In the genomic region with DNA sequence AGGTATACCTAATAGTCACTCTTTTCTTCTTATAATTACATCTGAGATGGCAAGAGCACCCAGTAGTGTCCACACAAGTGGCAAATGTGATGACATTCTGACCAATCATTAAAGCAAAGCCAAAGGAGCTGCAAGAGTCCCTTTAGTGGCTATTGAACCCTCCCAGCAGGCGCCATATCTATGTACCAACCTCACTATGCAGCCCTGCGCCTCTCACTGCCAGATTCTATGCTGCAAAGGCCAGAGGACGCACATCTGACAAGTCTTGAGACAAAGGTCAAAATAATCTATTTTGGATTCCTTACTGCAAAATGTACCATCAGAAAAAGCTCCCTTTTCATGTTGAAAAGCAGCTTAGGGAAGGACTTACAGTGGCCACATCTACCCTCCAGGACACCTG, we compare ENCODE assay signal across 23 cellular contexts. TPM values are rescaled to one million over a fixed set of nuclear protein-coding genes. Genes with fewer than 3 reads are reported as not detected.
DNase-seq lines count a peak whose midpoint lies in the region; ATAC-seq and TF ChIP-seq lines count a peak whose summit lies in the region.
"Had no signal": no experiment of that assay in that cellular context is flagged by ENCODE, and none has a peak within 500 bp of the region (broad histone marks: within the 10 kb centered on the region; RNA-seq: fewer than 3 reads in every experiment).

No MANE protein-coding gene starts in this region.

- no peaks in the 10 kb centered on the region for H3K27me3 ChIP-seq in heart right ventricle
- no peaks in the 10 kb centered on the region for H3K27me3 ChIP-seq in muscle layer of colon (ENCODE audit: control insufficient read depth in 1 of 2, insufficient read depth in 2 of 2, low read length in 2 of 2)
- no peaks in the 10 kb centered on the region for H3K27me3 ChIP-seq in CD8-positive, alpha-beta memory T cell (ENCODE audit: insufficient read depth, low read length, poor library complexity, severe bottlenecking)
- H3K27me3 ChIP-seq: SJCRH30 had no signal

- H3K27ac Mint-ChIP-seq in WTC11 (0 out of 2 replicates have a peak overlapping the region, but pooled peaks have one; percentile 19), type B pancreatic cell (peak overlapping the region; percentile 28)
- H3K27ac Mint-ChIP-seq in activated CD8-positive, alpha-beta T cell treated with anti-CD3 and anti-CD28 coated beads for 36 hours = no peak overlapping the region
- H3K27ac Mint-ChIP-seq in CD8-positive, alpha-beta memory T cell = no peak overlapping the region
- H3K27ac Mint-ChIP-seq: CD4-positive, CD25-positive, alpha-beta regulatory T cell had no signal

- H3K4me1 ChIP-seq in heart right ventricle = peaks cover 0 to 35% (median 4%) of the 10 kb centered on the region in 9 donors
- H3K4me1 ChIP-seq in muscle layer of colon (ENCODE audit: insufficient read depth, low read length) = peaks cover 16% of the 10 kb centered on the region
- H3K4me1 ChIP-seq in CD8-positive, alpha-beta memory T cell (ENCODE audit: insufficient read depth, low read length) = no peaks in the 10 kb centered on the region
- H3K4me1 ChIP-seq: SJCRH30 had no signal

- no peaks in the 10 kb centered on the region for H3K27me3 Mint-ChIP-seq in WTC11 (ENCODE audit: low read depth)
- no peaks in the 10 kb centered on the region for H3K27me3 Mint-ChIP-seq in type B pancreatic cell
- peaks cover 7% of the 10 kb centered on the region for H3K27me3 Mint-ChIP-seq in activated CD8-positive, alpha-beta T cell treated with anti-CD3 and anti-CD28 coated beads for 36 hours
- peaks cover 6 to 24% of the 10 kb centered on the region in 2 donors for H3K27me3 Mint-ChIP-seq in CD8-positive, alpha-beta memory T cell

- ATAC-seq in WTC11 = no peak
- peak in 4 of 8 donors; percentile 26 to 51 (median 42) for ATAC-seq in heart right ventricle
- no peak for ATAC-seq in activated CD8-positive, alpha-beta T cell treated with anti-CD3 and anti-CD28 coated beads for 36 hours
- ATAC-seq in HG02981 (IDR thresholded peaks at IDR 0.05; ENCODE audit: unreplicated experiment) = no peak
- ATAC-seq: GM12878 had no signal

- intact Hi-C loops in heart right ventricle (cut with DNase I) = no loop called here
- intact Hi-C loops in activated CD8-positive, alpha-beta T cell treated with anti-CD3 and anti-CD28 coated beads for 36 hours (cut with micrococcal nuclease) = no loop called here

- TF ChIP-seq CTCF in WTC11 (IDR thresholded peaks at IDR 0.05) (no peak), heart right ventricle (IDR thresholded peaks at IDR 0.05) (no peak), type B pancreatic cell (conservative IDR thresholded peaks at IDR 0.05) (no peak)
- no peak for TF ChIP-seq CTCF in activated CD8-positive, alpha-beta T cell treated with anti-CD3 and anti-CD28 coated beads for 36 hours (IDR thresholded peaks at IDR 0.05)

- POLR2A ChIA-PET in WTC11 (lab: Charles Lee) = no interaction called here
- POLR2A ChIA-PET in activated CD8-positive, alpha-beta T cell treated with anti-CD3 and anti-CD28 coated beads for 36 hours (lab: Charles Lee) = no interaction called here
- POLR2A ChIA-PET in CD8-positive, alpha-beta memory T cell (lab: Charles Lee) = no interaction called here

- peaks cover 3% of the 10 kb centered on the region for H3K9me3 Mint-ChIP-seq in WTC11
- no peaks in the 10 kb centered on the region for H3K9me3 Mint-ChIP-seq in type B pancreatic cell
- no peaks in the 10 kb centered on the region for H3K9me3 Mint-ChIP-seq in activated CD8-positive, alpha-beta T cell treated with anti-CD3 and anti-CD28 coated beads for 36 hours
- H3K9me3 Mint-ChIP-seq in CD8-positive, alpha-beta memory T cell = peaks cover 0 to 1% (median 0%) of the 10 kb centered on the region in 5 donors
- H3K9me3 Mint-ChIP-seq: CD4-positive, CD25-positive, alpha-beta regulatory T cell had no signal

- H3K4me3 Mint-ChIP-seq in WTC11 = no peak overlapping the region
- H3K4me3 Mint-ChIP-seq in type B pancreatic cell = no peak overlapping the region
- H3K4me3 Mint-ChIP-seq in activated CD8-positive, alpha-beta T cell treated with anti-CD3 and anti-CD28 coated beads for 36 hours = no peak overlapping the region
- H3K4me3 Mint-ChIP-seq in CD8-positive, alpha-beta memory T cell = no peak overlapping the region
- H3K4me3 Mint-ChIP-seq: CD4-positive, CD25-positive, alpha-beta regulatory T cell had no signal

- CTCF ChIA-PET in WTC11 (lab: Charles Lee) = no interaction called here
- CTCF ChIA-PET in activated CD8-positive, alpha-beta T cell treated with anti-CD3 and anti-CD28 coated beads for 36 hours (lab: Charles Lee) = no interaction called here
- CTCF ChIA-PET in CD8-positive, alpha-beta memory T cell (lab: Charles Lee) = no interaction called here

- H3K4me1 Mint-ChIP-seq in WTC11 = peaks cover 22% of the 10 kb centered on the region
- H3K4me1 Mint-ChIP-seq in type B pancreatic cell (ENCODE audit: unreplicated experiment) = peaks cover 7% of the 10 kb centered on the region
- H3K4me1 Mint-ChIP-seq in activated CD8-positive, alpha-beta T cell treated with anti-CD3 and anti-CD28 coated beads for 36 hours (ENCODE audit: low read depth) = no peaks in the 10 kb centered on the region
- H3K4me1 Mint-ChIP-seq in CD8-positive, alpha-beta memory T cell = no peaks in the 10 kb centered on the region
- H3K4me1 Mint-ChIP-seq: CD4-positive, CD25-positive, alpha-beta regulatory T cell had no signal

- H3K36me3 ChIP-seq in heart right ventricle = no peaks in the 10 kb centered on the region
- H3K36me3 ChIP-seq in muscle layer of colon (ENCODE audit: insufficient read depth, low read length) = no peaks in the 10 kb centered on the region
- H3K36me3 ChIP-seq in CD8-positive, alpha-beta memory T cell (ENCODE audit: insufficient read depth, low read length) = no peaks in the 10 kb centered on the region
- H3K36me3 ChIP-seq: HAP-1, SJCRH30 had no signal

- H3K9ac ChIP-seq in muscle layer of colon (ENCODE audit: low read length) = no peak overlapping the region
- H3K9ac ChIP-seq: GM23248 had no signal

- H3K9me3 ChIP-seq in heart right ventricle (no peaks in the 10 kb centered on the region), muscle layer of colon (ENCODE audit: low read length) (no peaks in the 10 kb centered on the region)
- no peaks in the 10 kb centered on the region for H3K9me3 ChIP-seq in CD8-positive, alpha-beta memory T cell (ENCODE audit: low read length)
- H3K9me3 ChIP-seq: Caco-2, HAP-1, SJCRH30 had no signal

- H3K36me3 Mint-ChIP-seq in WTC11 = peaks cover 14% of the 10 kb centered on the region
- peaks cover 3% of the 10 kb centered on the region for H3K36me3 Mint-ChIP-seq in type B pancreatic cell
- no peaks in the 10 kb centered on the region for H3K36me3 Mint-ChIP-seq in activated CD8-positive, alpha-beta T cell treated with anti-CD3 and anti-CD28 coated beads for 36 hours (ENCODE audit: low read depth)
- H3K36me3 Mint-ChIP-seq in CD8-positive, alpha-beta memory T cell = no peaks in the 10 kb centered on the region
- H3K36me3 Mint-ChIP-seq: CD4-positive, CD25-positive, alpha-beta regulatory T cell had no signal

- DNase-seq in WTC11 (ENCODE audit: low spot score) = no peak
- DNase-seq in heart right ventricle = no peak
- DNase-seq in type B pancreatic cell (ENCODE audit: extremely low spot score, unreplicated experiment) = no peak
- no peak for DNase-seq in activated CD8-positive, alpha-beta T cell treated with anti-CD3 and anti-CD28 coated beads for 36 hours
- no peak for DNase-seq in CD8-positive, alpha-beta memory T cell
- DNase-seq: Caco-2; CD4-positive, CD25-positive, alpha-beta regulatory T cell; DND-41; GM23248; KG1; NCI-H1092; NCI-H1436 treated with DMSO at 0.1 percent for 48 hours; NCI-H1930; NCI-H2227 treated with DMSO at 0.1 percent for 48 hours; NCI-H510A; NCI-H748 treated with DMSO at 0.1 percent for 48 hours; SJCRH30 had no signal

- WGBS in heart right ventricle, 2 donors = 83 to 92% methylated on average over 3 of the region's 3 CpGs

- H3K27ac ChIP-seq in heart right ventricle = peak overlapping the region in 6 of 10 donors; percentile 23 to 41 (median 30)
- peak overlapping the region; percentile 7 for H3K27ac ChIP-seq in muscle layer of colon (ENCODE audit: low read depth, low read length)
- no peak overlapping the region for H3K27ac ChIP-seq in CD8-positive, alpha-beta memory T cell (ENCODE audit: low read depth, low read length)
- H3K27ac ChIP-seq: GM23248, PC-9, RWPE1, SJCRH30 had no signal

- H3K4me3 ChIP-seq in heart right ventricle = no peak overlapping the region
- H3K4me3 ChIP-seq in muscle layer of colon (ENCODE audit: low read depth in 1 of 2, low read length in 2 of 2) = no peak overlapping the region
- H3K4me3 ChIP-seq in CD8-positive, alpha-beta memory T cell (ENCODE audit: low read length) = no peak overlapping the region
- H3K4me3 ChIP-seq: GM12878, GM23248, HAP-1, PC-9, SJCRH30 had no signal

TF ChIP-seq in WTC11, 78 proteins besides CTCF, POLR2A, EP300 and RAD21 (continues in another document):
- TF ChIP-seq JAZF1 (CRISPR knock-in tag; IDR thresholded peaks at IDR 0.05) = no peak
- TF ChIP-seq, protein P1, sequence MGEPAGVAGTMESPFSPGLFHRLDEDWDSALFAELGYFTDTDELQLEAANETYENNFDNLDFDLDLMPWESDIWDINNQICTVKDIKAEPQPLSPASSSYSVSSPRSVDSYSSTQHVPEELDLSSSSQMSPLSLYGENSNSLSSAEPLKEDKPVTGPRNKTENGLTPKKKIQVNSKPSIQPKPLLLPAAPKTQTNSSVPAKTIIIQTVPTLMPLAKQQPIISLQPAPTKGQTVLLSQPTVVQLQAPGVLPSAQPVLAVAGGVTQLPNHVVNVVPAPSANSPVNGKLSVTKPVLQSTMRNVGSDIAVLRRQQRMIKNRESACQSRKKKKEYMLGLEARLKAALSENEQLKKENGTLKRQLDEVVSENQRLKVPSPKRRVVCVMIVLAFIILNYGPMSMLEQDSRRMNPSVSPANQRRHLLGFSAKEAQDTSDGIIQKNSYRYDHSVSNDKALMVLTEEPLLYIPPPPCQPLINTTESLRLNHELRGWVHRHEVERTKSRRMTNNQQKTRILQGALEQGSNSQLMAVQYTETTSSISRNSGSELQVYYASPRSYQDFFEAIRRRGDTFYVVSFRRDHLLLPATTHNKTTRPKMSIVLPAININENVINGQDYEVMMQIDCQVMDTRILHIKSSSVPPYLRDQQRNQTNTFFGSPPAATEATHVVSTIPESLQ (CRISPR knock-in tag; IDR thresholded peaks at IDR 0.05) = no peak
- no peak for TF ChIP-seq ZNF121 (CRISPR knock-in tag; IDR thresholded peaks at IDR 0.05)

RNA-seq across cellular contexts. Expression of a gene that starts 47.0 kb away (rescaled TPM):
- total RNA-seq in WTC11 (2021) = 20.0 to 21.8 TPM (median 21.7 TPM) in 3 replicates
- 10 to 100 TPM in 2 of 10 donors, 1 to 10 TPM in 8; 2.4 to 15.2 (median 4.7) TPM for total RNA-seq in heart right ventricle
- polyA plus RNA-seq in heart right ventricle = 1 to 10 TPM in 1 of 2 donors, under 1 TPM in 1; 0.20 to 3.4 TPM
- 14.4 and 29.1 TPM in 2 replicates for total RNA-seq in type B pancreatic cell (ENCODE audit: low replicate concordance)
- total RNA-seq in activated CD8-positive, alpha-beta T cell treated with anti-CD3 and anti-CD28 coated beads for 36 hours = under 1 TPM; 0.34 TPM
- total RNA-seq in CD8-positive, alpha-beta memory T cell = under 1 TPM; 0.35 to 0.44 TPM
- not detected for polyA plus RNA-seq in CD8-positive, alpha-beta memory T cell
- total RNA-seq: CD4-positive, CD25-positive, alpha-beta regulatory T cell had no signal
- polyA plus RNA-seq: CD4-positive, CD25-positive, alpha-beta regulatory T cell had no signal

Comparison
In these comparisons a context has a peak if more than half of its experiments do, and no peak if none do; other contexts are left out.
1. H3K27ac Mint-ChIP-seq: peak in WTC11 (single experiment) and type B pancreatic cell (single experiment); none in activated CD8-positive, alpha-beta T cell treated with anti-CD3 and anti-CD28 coated beads for 36 hours (single experiment) and CD8-positive, alpha-beta memory T cell (0 of 8).